ENCODE assay signal across 8 cellular contexts in the genomic region with DNA sequence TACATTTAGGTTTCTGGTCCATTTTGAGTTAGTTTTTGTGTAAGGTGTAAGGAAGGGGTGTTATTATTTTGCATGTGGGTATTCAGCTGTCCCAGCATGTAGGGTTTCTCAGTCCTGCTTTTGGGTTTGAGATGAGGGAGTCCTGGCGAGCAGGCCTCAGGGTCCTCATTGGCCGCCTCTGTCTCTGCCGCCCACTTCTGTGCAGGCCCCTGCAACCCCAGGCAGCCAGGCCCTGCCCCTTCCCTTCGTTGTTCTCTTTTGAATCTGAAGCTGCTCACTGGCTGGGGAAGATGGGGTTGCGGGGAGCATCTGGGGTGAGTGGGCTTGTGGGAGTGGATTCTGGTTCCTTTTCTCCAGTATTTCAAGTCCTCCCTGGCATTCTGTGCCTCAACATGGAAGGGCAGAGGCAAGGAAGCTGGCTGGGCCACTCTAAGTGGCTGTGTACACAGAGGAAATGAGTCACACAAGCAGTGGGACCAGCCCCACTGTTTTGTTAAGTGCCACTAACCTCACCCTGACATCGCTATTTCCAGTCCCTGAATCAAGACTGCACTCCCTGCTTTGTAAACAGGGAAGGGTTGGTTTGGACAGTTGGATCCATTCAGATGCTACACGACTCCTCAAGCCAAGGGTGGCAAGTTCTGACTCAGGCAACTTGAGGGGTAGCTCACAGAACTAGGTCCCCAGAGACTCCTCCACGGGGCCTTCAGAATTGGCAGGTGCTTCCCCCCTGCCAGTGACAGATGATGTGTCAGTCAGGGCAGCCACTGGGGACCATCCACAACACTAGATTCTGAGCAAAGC. TPM values are rescaled to one million over a fixed set of nuclear protein-coding genes. Genes with fewer than 3 reads are reported as not detected.
DNase-seq lines count a peak whose midpoint lies in the region; ATAC-seq and TF ChIP-seq lines count a peak whose summit lies in the region.
"Not testable (repeated sequence)": the region's sequence is repeated elsewhere in the genome, so short reads cannot be mapped to it uniquely, and the experiment has no call there.

No MANE protein-coding gene starts in this region.

- not testable (repeated sequence) for H3K27me3 Mint-ChIP-seq in WTC11 (ENCODE audit: low read depth)

- H3K14ac ChIP-seq in mesenchymal stem cell (ENCODE audit: low read length in 2 of 2) = not testable (repeated sequence)

- not testable (repeated sequence) for H3K4me1 Mint-ChIP-seq in WTC11

- not testable (repeated sequence) for H2BK12ac ChIP-seq in mesenchymal stem cell (ENCODE audit: low read length in 2 of 2)

- POLR2A ChIA-PET in WTC11 (lab: Charles Lee) = not testable (repeated sequence)

- not testable (repeated sequence) for TF ChIP-seq POLR2A in thyroid gland (IDR thresholded peaks at IDR 0.05)

- H3K4me2 ChIP-seq in mesenchymal stem cell (ENCODE audit: low read length, poor library complexity, severe bottlenecking) = not testable (repeated sequence)

- not testable (repeated sequence) for H2BK5ac ChIP-seq in mesenchymal stem cell (ENCODE audit: low read depth, low read length, poor library complexity, severe bottlenecking)

- H3K4me3 Mint-ChIP-seq in WTC11 = not testable (repeated sequence)

- not testable (repeated sequence) for H3K18ac ChIP-seq in mesenchymal stem cell (ENCODE audit: low read depth in 1 of 2, low read length in 2 of 2)

- not testable (repeated sequence) for H3K79me1 ChIP-seq in mesenchymal stem cell (replicated peaks; ENCODE audit: low read length, poor library complexity, severe bottlenecking)

- H3K27me3 ChIP-seq in mesenchymal stem cell (ENCODE audit: control insufficient read depth in 1 of 2, insufficient read depth in 1 of 2, low read length in 2 of 2); thyroid gland: not testable (repeated sequence)

- not testable (repeated sequence) for H3K9me3 Mint-ChIP-seq in WTC11

- ATAC-seq in GM21529 (IDR thresholded peaks at IDR 0.05; ENCODE audit: unreplicated experiment) = peak; percentile 89
- peak; percentile 76 for ATAC-seq in HG03196 (IDR thresholded peaks at IDR 0.05; ENCODE audit: unreplicated experiment)
- ATAC-seq in WTC11 = not testable (repeated sequence)

- not testable (repeated sequence) for H3K9me3 ChIP-seq in mesenchymal stem cell (ENCODE audit: control insufficient read depth, low read length); thyroid gland

- not testable (repeated sequence) for H2AFZ ChIP-seq in mesenchymal stem cell (ENCODE audit: low read depth, low read length)

- peaks cover 0 to 12% of the 10 kb centered on the region in 2 experiments for H3K36me3 ChIP-seq in mesenchymal stem cell (ENCODE audit: control insufficient read depth in 1 of 2, insufficient read depth in 2 of 2, low read depth in 1 of 2, low read length in 2 of 2)
- H3K36me3 ChIP-seq in thyroid gland = not testable (repeated sequence)

- H3K4me1 ChIP-seq in mesenchymal stem cell (ENCODE audit: control insufficient read depth, insufficient read depth, low read depth, low read length) = not testable (repeated sequence)
- H3K4me1 ChIP-seq in thyroid gland = peaks cover 12 to 22% of the 10 kb centered on the region in 2 donors

- WGBS in mesenchymal stem cell = 0% methylated on average over 1 of the region's 8 CpGs
- WGBS in thyroid gland, 2 donors = 34 to 52% methylated on average over 4 of the region's 8 CpGs

- DNase-seq in EL (peak; percentile 61), NCI-H2196 (lab: John Stamatoyannopoulos, UW; ENCODE audit: unreplicated experiment) (peak; percentile 30), dermis blood vessel endothelial cell (peak; percentile 64), mesenchymal stem cell (peak; percentile 89), thyroid gland (peak; percentile 80 to 83)
- not testable (repeated sequence) for DNase-seq in WTC11 (ENCODE audit: low spot score)

- not testable (repeated sequence) for H3K27ac ChIP-seq in mesenchymal stem cell (ENCODE audit: low read length, poor library complexity, severe bottlenecking)
- peak overlapping the region in 2 of 3 donors; percentile 36 to 61 for H3K27ac ChIP-seq in thyroid gland

- H2AK5ac ChIP-seq in mesenchymal stem cell (ENCODE audit: low read length, severe bottlenecking) = not testable (repeated sequence)

- not testable (repeated sequence) for H3K9ac ChIP-seq in mesenchymal stem cell (ENCODE audit: low read length)

- H4K91ac ChIP-seq in mesenchymal stem cell (ENCODE audit: low read length) = not testable (repeated sequence)

- H3K27ac Mint-ChIP-seq in WTC11 = peak overlapping the region; percentile 66; the same call in 1 of the 2 replicates

- not testable (repeated sequence) for H3K36me3 Mint-ChIP-seq in WTC11

- CTCF ChIA-PET in WTC11 (lab: Charles Lee) = not testable (repeated sequence)

- not testable (repeated sequence) for H3K4ac ChIP-seq in mesenchymal stem cell (ENCODE audit: low read depth in 1 of 2, low read length in 2 of 2)

- not testable (repeated sequence) for H2BK15ac ChIP-seq in mesenchymal stem cell (ENCODE audit: low read depth, poor library complexity, severe bottlenecking)

- H3K23ac ChIP-seq in mesenchymal stem cell (ENCODE audit: low read length in 2 of 2) = not testable (repeated sequence)

- not testable (repeated sequence) for H3K4me3 ChIP-seq in mesenchymal stem cell (ENCODE audit: insufficient read depth in 1 of 2, low read depth in 1 of 2, low read length in 2 of 2); thyroid gland (replicated peaks in 1 of 3)

- not testable (repeated sequence) for H4K8ac ChIP-seq in mesenchymal stem cell (ENCODE audit: low read length)

- TF ChIP-seq CTCF in WTC11 (IDR thresholded peaks at IDR 0.05); thyroid gland (IDR thresholded peaks at IDR 0.05): not testable (repeated sequence)

- intact Hi-C loops in thyroid gland (cut with DNase I) = not testable (repeated sequence)

- not testable (repeated sequence) for H2BK120ac ChIP-seq in mesenchymal stem cell (ENCODE audit: low read depth, low read length)

RNA-seq across cellular contexts. Expression of gene PLEKHM1, which starts 28.8 kb away (rescaled TPM):
- 15.8 to 19.6 TPM (median 17.2 TPM) in 3 replicates for total RNA-seq in WTC11 (2021)
- 27.4 and 28.5 TPM in 2 replicates for total RNA-seq in dermis blood vessel endothelial cell
- polyA plus RNA-seq in mesenchymal stem cell (2013, experiment 1 of 2) = 16.5 TPM
- 17.2 TPM for polyA plus RNA-seq in mesenchymal stem cell (2013, experiment 2 of 2)
- 100 to 1,000 TPM in 2 of 4 donors, 10 to 100 TPM in 2; 47.9 to 114 (median 95.1) TPM for total RNA-seq in thyroid gland

RNA-seq across cellular contexts. Expression of gene ARHGAP27, which starts 29.1 kb away (rescaled TPM):
- total RNA-seq in WTC11 (2021) = 12.9 to 16.0 TPM (median 14.8 TPM) in 3 replicates
- total RNA-seq in dermis blood vessel endothelial cell = 61.8 and 66.5 TPM in 2 replicates
- polyA plus RNA-seq in mesenchymal stem cell (2013, experiment 1 of 2) = 0.75 TPM
- 0.51 TPM for polyA plus RNA-seq in mesenchymal stem cell (2013, experiment 2 of 2)
- 10 to 100 TPM; 31.5 to 38.6 (median 33.1) TPM for total RNA-seq in thyroid gland
